Comparison of ENCODE assay signal across 8 cellular contexts in genomic region chr15:92900712-92901052, GRCh38. TPM values are rescaled to one million over a fixed set of nuclear protein-coding genes. Genes with fewer than 3 reads are reported as not detected.
DNase-seq lines count a peak whose midpoint lies in the region; ATAC-seq, FAIRE-seq and TF ChIP-seq lines count a peak whose summit lies in the region.

No MANE protein-coding gene starts in this region.

- TF ChIP-seq CTCF in HFF-Myc (IDR thresholded peaks at IDR 0.05; ENCODE audit: low read depth, low read length, missing control alignments) (no peak), VCaP (conservative IDR thresholded peaks at IDR 0.05) (no peak), foreskin keratinocyte (conservative IDR thresholded peaks at IDR 0.05) (no peak)

- H3K4me1 ChIP-seq in foreskin keratinocyte (peaks cover 13% of the 10 kb centered on the region), skeletal muscle tissue (ENCODE audit: control insufficient read depth in 3 of 3, insufficient read depth in 3 of 3, low read length in 3 of 3) (peaks cover 3 to 29% (median 8%) of the 10 kb centered on the region in 3 donors)

- peak overlapping the region; percentile 67 for H3K4me3 ChIP-seq in HFF-Myc (replicated peaks; ENCODE audit: low read depth, low read length)
- H3K4me3 ChIP-seq in skeletal muscle tissue (ENCODE audit: low read length in 3 of 3) = peak overlapping the region; percentile 65 to 90 (median 77)

- FAIRE-seq in frontal cortex (lab: Jason Lieb, UNC) = no peak

- H3K9ac ChIP-seq in skeletal muscle tissue (ENCODE audit: low read depth in 1 of 3, low read length in 3 of 3) = peak overlapping the region; percentile 89 to 99 (median 95)

- peaks cover 0 to 7% (median 5%) of the 10 kb centered on the region in 3 donors for H3K36me3 ChIP-seq in skeletal muscle tissue (ENCODE audit: control insufficient read depth in 3 of 3, insufficient read depth in 3 of 3, low read length in 3 of 3)

- no peaks in the 10 kb centered on the region for H3K9me3 ChIP-seq in skeletal muscle tissue (ENCODE audit: control insufficient read depth in 3 of 3, low read length in 3 of 3)

- H3K27ac ChIP-seq in VCaP (peak overlapping the region; percentile 96), foreskin keratinocyte (peak overlapping the region; percentile 98), skeletal muscle tissue (ENCODE audit: low read depth, low read length) (peak overlapping the region; percentile 98)

- ATAC-seq in foreskin keratinocyte (no peak), GM21619 (IDR thresholded peaks at IDR 0.05; ENCODE audit: unreplicated experiment) (no peak), GM19351 (IDR thresholded peaks at IDR 0.05; ENCODE audit: unreplicated experiment) (no peak)

- H3K27me3 ChIP-seq in foreskin keratinocyte (no peaks in the 10 kb centered on the region), skeletal muscle tissue (ENCODE audit: control insufficient read depth in 3 of 3, insufficient read depth in 3 of 3, low read length in 3 of 3) (no peaks in the 10 kb centered on the region)

- DNase-seq in HFF-Myc (ENCODE audit: extremely low read depth, low read depth) (no peak), foreskin keratinocyte (no peak), HK-2 (ENCODE audit: unreplicated experiment) (no peak), frontal cortex (ENCODE audit: low spot score in 2 of 2) (no peak)

RNA-seq across cellular contexts. Expression of gene CHD2, which starts 0.6 kb away (rescaled TPM):
- 43.6 and 57.5 TPM in 2 replicates for total RNA-seq in foreskin keratinocyte
- 12.9 and 13.7 TPM in 2 replicates for polyA plus RNA-seq in foreskin keratinocyte
- 105 TPM for total RNA-seq in skeletal muscle tissue
- 108 TPM for total RNA-seq in frontal cortex
